In genomic region chr1:22778842-22779520, GRCh38 we compare ENCODE assay signal across 15 cellular contexts.
DNase-seq lines count a peak whose midpoint lies in the region; ATAC-seq and TF ChIP-seq lines count a peak whose summit lies in the region.
"Had no signal": no experiment of that assay in that cellular context is flagged by ENCODE, and none has a peak within 500 bp of the region (broad histone marks: within the 10 kb centered on the region; RNA-seq: fewer than 3 reads in every experiment).

No MANE protein-coding gene starts in this region.

- no peak for TF ChIP-seq POLR2A in prostate gland (IDR thresholded peaks at IDR 0.05)

- H3K4me3 ChIP-seq in H7 (ENCODE audit: insufficient read depth, low read depth, low read length) (no peak overlapping the region), prostate gland (no peak overlapping the region)
- H3K4me3 ChIP-seq: body of pancreas, PC-9 had no signal

- H3K27ac ChIP-seq in cingulate gyrus (ENCODE audit: low read depth, low read length) (peak overlapping the region; percentile 54), prostate gland (peak overlapping the region; percentile 20 to 54)
- H3K27ac ChIP-seq: body of pancreas, PC-9 had no signal

- no peak for TF ChIP-seq CTCF in prostate gland (IDR thresholded peaks at IDR 0.05)

- no peaks in the 10 kb centered on the region for H3K9me3 ChIP-seq in prostate gland
- H3K9me3 ChIP-seq: body of pancreas had no signal

- intact Hi-C loops in prostate gland (cut with DNase I) (loop anchor here (10.0 kb wide), 1 partner anchor 74 kb away; no protein-coding TSS in a partner anchor), left colon (cut with DNase I, micrococcal nuclease) (no loop called here)

- no peaks in the 10 kb centered on the region for H3K36me3 ChIP-seq in H7 (replicated peaks; ENCODE audit: control insufficient read depth, insufficient read depth, low read length)
- no peaks in the 10 kb centered on the region for H3K36me3 ChIP-seq in prostate gland

- peaks cover 2% of the 10 kb centered on the region for H3K4me1 ChIP-seq in prostate gland (replicated peaks)
- H3K4me1 ChIP-seq: body of pancreas had no signal

- WGBS in prostate gland: 10% methylated on average over 9 of the region's 9 CpGs

- DNase-seq in H7 (peak; percentile 57), left kidney (ENCODE audit: low read depth, low spot score) (peak; percentile 80), prostate gland (ENCODE audit: low spot score) (no peak), left colon (no peak), AG08395 (ENCODE audit: low spot score) (no peak), ureter (ENCODE audit: low spot score) (no peak)
- DNase-seq: effector memory CD4-positive, alpha-beta T cell; HFFc6; NCI-H1417 treated with DMSO at 0.1 percent for 48 hours; NCI-H345; PC-9; stimulated activated CD8-positive, alpha-beta memory T cell treated with anti-CD3 and anti-CD28 coated beads, Interleukin-4, amount 100 ng/mL, for 48 hours had no signal

- peaks cover 1% of the 10 kb centered on the region; the same call in 1 of the 2 replicates for H3K27me3 ChIP-seq in H7 (ENCODE audit: control insufficient read depth, insufficient read depth, low read length)
- H3K27me3 ChIP-seq in prostate gland (replicated peaks; ENCODE audit: insufficient read depth): no peaks in the 10 kb centered on the region
- H3K27me3 ChIP-seq: body of pancreas had no signal

- ATAC-seq in left colon (no peak), GM19324 (IDR thresholded peaks at IDR 0.05; ENCODE audit: low FRiP score, unreplicated experiment) (no peak)
- ATAC-seq: body of pancreas had no signal

Comparison
In these comparisons a context has a peak if more than half of its experiments do, and no peak if none do; other contexts are left out.
1. DNase-seq: peak in H7 (single experiment) and left kidney (single experiment); none in prostate gland (single experiment), left colon (0 of 2), AG08395 (single experiment) and ureter (single experiment).